1 cellular context compared by ENCODE assay signal in genomic region chr6:111572216-111572706, GRCh38.
TF ChIP-seq lines count a peak whose summit lies in the region.

No MANE protein-coding gene starts in this region.

TF ChIP-seq in HepG2, 621 proteins besides CTCF, POLR2A, EP300 and RAD21 (continued from another document and continues in another):
- no peak for TF ChIP-seq THAP7 (CRISPR knock-in tag; IDR thresholded peaks at IDR 0.05)
- peak; percentile 41; the same call in 1 of the 2 replicates for TF ChIP-seq ZBTB38 (CRISPR knock-in tag; IDR thresholded peaks at IDR 0.05)
- no peak for TF ChIP-seq ZNF672 (CRISPR knock-in tag; IDR thresholded peaks at IDR 0.05)
- no peak for TF ChIP-seq RBM22 (optimal IDR thresholded peaks at IDR 0.05; ENCODE audit: low read length)
- TF ChIP-seq YEATS4 (CRISPR knock-in tag; IDR thresholded peaks at IDR 0.05; ENCODE audit: borderline replicate concordance): no peak
- TF ChIP-seq NRL (CRISPR knock-in tag; IDR thresholded peaks at IDR 0.05; ENCODE audit: borderline replicate concordance): no peak
- TF ChIP-seq ZNF292 (CRISPR knock-in tag; IDR thresholded peaks at IDR 0.05; ENCODE audit: borderline replicate concordance, low read depth): peak; percentile 55; the same call in 1 of the 2 replicates
- no peak for TF ChIP-seq CBX2 (IDR thresholded peaks at IDR 0.05; ENCODE audit: low read depth, low read length)
- no peak for TF ChIP-seq CBX2 (CRISPR knock-in tag; IDR thresholded peaks at IDR 0.05; ENCODE audit: low read depth)
- no peak for TF ChIP-seq SRF (IDR thresholded peaks at IDR 0.05; ENCODE audit: low read depth, low read length)
- TF ChIP-seq, protein P1, sequence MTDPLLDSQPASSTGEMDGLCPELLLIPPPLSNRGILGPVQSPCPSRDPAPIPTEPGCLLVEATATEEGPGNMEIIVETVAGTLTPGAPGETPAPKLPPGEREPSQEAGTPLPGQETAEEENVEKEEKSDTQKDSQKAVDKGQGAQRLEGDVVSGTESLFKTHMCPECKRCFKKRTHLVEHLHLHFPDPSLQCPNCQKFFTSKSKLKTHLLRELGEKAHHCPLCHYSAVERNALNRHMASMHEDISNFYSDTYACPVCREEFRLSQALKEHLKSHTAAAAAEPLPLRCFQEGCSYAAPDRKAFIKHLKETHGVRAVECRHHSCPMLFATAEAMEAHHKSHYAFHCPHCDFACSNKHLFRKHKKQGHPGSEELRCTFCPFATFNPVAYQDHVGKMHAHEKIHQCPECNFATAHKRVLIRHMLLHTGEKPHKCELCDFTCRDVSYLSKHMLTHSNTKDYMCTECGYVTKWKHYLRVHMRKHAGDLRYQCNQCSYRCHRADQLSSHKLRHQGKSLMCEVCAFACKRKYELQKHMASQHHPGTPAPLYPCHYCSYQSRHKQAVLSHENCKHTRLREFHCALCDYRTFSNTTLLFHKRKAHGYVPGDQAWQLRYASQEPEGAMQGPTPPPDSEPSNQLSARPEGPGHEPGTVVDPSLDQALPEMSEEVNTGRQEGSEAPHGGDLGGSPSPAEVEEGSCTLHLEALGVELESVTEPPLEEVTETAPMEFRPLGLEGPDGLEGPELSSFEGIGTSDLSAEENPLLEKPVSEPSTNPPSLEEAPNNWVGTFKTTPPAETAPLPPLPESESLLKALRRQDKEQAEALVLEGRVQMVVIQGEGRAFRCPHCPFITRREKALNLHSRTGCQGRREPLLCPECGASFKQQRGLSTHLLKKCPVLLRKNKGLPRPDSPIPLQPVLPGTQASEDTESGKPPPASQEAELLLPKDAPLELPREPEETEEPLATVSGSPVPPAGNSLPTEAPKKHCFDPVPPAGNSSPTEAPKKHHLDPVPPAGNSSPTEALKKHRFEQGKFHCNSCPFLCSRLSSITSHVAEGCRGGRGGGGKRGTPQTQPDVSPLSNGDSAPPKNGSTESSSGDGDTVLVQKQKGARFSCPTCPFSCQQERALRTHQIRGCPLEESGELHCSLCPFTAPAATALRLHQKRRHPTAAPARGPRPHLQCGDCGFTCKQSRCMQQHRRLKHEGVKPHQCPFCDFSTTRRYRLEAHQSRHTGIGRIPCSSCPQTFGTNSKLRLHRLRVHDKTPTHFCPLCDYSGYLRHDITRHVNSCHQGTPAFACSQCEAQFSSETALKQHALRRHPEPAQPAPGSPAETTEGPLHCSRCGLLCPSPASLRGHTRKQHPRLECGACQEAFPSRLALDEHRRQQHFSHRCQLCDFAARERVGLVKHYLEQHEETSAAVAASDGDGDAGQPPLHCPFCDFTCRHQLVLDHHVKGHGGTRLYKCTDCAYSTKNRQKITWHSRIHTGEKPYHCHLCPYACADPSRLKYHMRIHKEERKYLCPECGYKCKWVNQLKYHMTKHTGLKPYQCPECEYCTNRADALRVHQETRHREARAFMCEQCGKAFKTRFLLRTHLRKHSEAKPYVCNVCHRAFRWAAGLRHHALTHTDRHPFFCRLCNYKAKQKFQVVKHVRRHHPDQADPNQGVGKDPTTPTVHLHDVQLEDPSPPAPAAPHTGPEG (CRISPR knock-in tag; IDR thresholded peaks at IDR 0.05): no peak
- TF ChIP-seq MTA3 (CRISPR knock-in tag; IDR thresholded peaks at IDR 0.05): no peak
- TF ChIP-seq RELA (CRISPR knock-in tag; IDR thresholded peaks at IDR 0.05): no peak
- no peak for TF ChIP-seq SNAPC2 (CRISPR knock-in tag; IDR thresholded peaks at IDR 0.05)
- TF ChIP-seq, protein P2, sequence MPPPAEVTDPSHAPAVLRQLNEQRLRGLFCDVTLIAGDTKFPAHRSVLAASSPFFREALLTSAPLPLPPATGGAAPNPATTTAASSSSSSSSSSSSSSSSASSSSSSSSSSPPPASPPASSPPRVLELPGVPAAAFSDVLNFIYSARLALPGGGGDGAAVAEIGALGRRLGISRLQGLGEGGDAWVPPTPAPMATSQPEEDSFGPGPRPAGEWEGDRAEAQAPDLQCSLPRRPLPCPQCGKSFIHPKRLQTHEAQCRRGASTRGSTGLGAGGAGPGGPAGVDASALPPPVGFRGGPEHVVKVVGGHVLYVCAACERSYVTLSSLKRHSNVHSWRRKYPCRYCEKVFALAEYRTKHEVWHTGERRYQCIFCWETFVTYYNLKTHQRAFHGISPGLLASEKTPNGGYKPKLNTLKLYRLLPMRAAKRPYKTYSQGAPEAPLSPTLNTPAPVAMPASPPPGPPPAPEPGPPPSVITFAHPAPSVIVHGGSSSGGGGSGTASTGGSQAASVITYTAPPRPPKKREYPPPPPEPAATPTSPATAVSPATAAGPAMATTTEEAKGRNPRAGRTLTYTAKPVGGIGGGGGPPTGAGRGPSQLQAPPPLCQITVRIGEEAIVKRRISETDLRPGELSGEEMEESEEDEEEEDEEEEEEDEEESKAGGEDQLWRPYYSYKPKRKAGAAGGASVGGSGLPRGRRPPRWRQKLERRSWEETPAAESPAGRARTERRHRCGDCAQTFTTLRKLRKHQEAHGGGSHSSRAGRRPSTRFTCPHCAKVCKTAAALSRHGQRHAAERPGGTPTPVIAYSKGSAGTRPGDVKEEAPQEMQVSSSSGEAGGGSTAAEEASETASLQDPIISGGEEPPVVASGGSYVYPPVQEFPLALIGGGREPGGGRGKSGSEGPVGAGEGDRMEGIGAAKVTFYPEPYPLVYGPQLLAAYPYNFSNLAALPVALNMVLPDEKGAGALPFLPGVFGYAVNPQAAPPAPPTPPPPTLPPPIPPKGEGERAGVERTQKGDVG (CRISPR knock-in tag; IDR thresholded peaks at IDR 0.05; ENCODE audit: borderline replicate concordance): no peak
- no peak for TF ChIP-seq ZFP41 (CRISPR knock-in tag; IDR thresholded peaks at IDR 0.05; ENCODE audit: borderline replicate concordance)
- no peak for TF ChIP-seq ZFP36 (IDR thresholded peaks at IDR 0.05; ENCODE audit: borderline replicate concordance, low read depth, low read length, partially characterized antibody)
- no peak for TF ChIP-seq MBNL3 (CRISPR knock-in tag; conservative IDR thresholded peaks at IDR 0.05)
- TF ChIP-seq KAT7 (CRISPR knock-in tag; IDR thresholded peaks at IDR 0.05; ENCODE audit: borderline replicate concordance): no peak
- TF ChIP-seq, protein P3, sequence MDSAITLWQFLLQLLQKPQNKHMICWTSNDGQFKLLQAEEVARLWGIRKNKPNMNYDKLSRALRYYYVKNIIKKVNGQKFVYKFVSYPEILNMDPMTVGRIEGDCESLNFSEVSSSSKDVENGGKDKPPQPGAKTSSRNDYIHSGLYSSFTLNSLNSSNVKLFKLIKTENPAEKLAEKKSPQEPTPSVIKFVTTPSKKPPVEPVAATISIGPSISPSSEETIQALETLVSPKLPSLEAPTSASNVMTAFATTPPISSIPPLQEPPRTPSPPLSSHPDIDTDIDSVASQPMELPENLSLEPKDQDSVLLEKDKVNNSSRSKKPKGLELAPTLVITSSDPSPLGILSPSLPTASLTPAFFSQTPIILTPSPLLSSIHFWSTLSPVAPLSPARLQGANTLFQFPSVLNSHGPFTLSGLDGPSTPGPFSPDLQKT (CRISPR knock-in tag; IDR thresholded peaks at IDR 0.05; ENCODE audit: borderline replicate concordance): no peak
- no peak for TF ChIP-seq SIN3A (IDR thresholded peaks at IDR 0.05; ENCODE audit: borderline replicate concordance, low read depth, low read length)
- TF ChIP-seq ZC3H13 (CRISPR knock-in tag; IDR thresholded peaks at IDR 0.05): no peak
- no peak for TF ChIP-seq TGIF2 (CRISPR knock-in tag; IDR thresholded peaks at IDR 0.05)
- no peak for TF ChIP-seq XBP1 (CRISPR knock-in tag; IDR thresholded peaks at IDR 0.05)
- TF ChIP-seq, protein P4, sequence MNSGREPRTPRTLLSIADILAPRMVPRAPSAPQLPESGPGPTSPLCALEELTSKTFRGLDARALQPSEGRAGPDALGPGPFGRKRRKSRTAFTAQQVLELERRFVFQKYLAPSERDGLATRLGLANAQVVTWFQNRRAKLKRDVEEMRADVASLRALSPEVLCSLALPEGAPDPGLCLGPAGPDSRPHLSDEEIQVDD (CRISPR knock-in tag; IDR thresholded peaks at IDR 0.05; ENCODE audit: borderline replicate concordance): no peak
- no peak for TF ChIP-seq DZIP1 (CRISPR knock-in tag; IDR thresholded peaks at IDR 0.05)
- TF ChIP-seq ARNT2 (CRISPR knock-in tag; IDR thresholded peaks at IDR 0.05; ENCODE audit: low read depth): no peak
- no peak for TF ChIP-seq ZNF816 (CRISPR knock-in tag; IDR thresholded peaks at IDR 0.05; ENCODE audit: borderline replicate concordance)
- no peak for TF ChIP-seq GABPB1 (CRISPR knock-in tag; IDR thresholded peaks at IDR 0.05)
- peak; percentile 95 for TF ChIP-seq SPEN (CRISPR knock-in tag; IDR thresholded peaks at IDR 0.05; ENCODE audit: low read depth)
- TF ChIP-seq, protein P5, sequence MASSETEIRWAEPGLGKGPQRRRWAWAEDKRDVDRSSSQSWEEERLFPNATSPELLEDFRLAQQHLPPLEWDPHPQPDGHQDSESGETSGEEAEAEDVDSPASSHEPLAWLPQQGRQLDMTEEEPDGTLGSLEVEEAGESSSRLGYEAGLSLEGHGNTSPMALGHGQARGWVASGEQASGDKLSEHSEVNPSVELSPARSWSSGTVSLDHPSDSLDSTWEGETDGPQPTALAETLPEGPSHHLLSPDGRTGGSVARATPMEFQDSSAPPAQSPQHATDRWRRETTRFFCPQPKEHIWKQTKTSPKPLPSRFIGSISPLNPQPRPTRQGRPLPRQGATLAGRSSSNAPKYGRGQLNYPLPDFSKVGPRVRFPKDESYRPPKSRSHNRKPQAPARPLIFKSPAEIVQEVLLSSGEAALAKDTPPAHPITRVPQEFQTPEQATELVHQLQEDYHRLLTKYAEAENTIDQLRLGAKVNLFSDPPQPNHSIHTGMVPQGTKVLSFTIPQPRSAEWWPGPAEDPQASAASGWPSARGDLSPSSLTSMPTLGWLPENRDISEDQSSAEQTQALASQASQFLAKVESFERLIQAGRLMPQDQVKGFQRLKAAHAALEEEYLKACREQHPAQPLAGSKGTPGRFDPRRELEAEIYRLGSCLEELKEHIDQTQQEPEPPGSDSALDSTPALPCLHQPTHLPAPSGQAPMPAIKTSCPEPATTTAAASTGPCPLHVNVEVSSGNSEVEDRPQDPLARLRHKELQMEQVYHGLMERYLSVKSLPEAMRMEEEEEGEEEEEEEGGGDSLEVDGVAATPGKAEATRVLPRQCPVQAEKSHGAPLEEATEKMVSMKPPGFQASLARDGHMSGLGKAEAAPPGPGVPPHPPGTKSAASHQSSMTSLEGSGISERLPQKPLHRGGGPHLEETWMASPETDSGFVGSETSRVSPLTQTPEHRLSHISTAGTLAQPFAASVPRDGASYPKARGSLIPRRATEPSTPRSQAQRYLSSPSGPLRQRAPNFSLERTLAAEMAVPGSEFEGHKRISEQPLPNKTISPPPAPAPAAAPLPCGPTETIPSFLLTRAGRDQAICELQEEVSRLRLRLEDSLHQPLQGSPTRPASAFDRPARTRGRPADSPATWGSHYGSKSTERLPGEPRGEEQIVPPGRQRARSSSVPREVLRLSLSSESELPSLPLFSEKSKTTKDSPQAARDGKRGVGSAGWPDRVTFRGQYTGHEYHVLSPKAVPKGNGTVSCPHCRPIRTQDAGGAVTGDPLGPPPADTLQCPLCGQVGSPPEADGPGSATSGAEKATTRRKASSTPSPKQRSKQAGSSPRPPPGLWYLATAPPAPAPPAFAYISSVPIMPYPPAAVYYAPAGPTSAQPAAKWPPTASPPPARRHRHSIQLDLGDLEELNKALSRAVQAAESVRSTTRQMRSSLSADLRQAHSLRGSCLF (CRISPR knock-in tag; IDR thresholded peaks at IDR 0.05; ENCODE audit: borderline replicate concordance): no peak
- TF ChIP-seq ZNF354B (CRISPR knock-in tag; IDR thresholded peaks at IDR 0.05): no peak
- TF ChIP-seq MLLT10 (CRISPR knock-in tag; IDR thresholded peaks at IDR 0.05): no peak
- TF ChIP-seq ZNF234 (CRISPR knock-in tag; conservative IDR thresholded peaks at IDR 0.05): no peak
- TF ChIP-seq NR3C1 (CRISPR knock-in tag; IDR thresholded peaks at IDR 0.05): no peak
- TF ChIP-seq, protein P6, sequence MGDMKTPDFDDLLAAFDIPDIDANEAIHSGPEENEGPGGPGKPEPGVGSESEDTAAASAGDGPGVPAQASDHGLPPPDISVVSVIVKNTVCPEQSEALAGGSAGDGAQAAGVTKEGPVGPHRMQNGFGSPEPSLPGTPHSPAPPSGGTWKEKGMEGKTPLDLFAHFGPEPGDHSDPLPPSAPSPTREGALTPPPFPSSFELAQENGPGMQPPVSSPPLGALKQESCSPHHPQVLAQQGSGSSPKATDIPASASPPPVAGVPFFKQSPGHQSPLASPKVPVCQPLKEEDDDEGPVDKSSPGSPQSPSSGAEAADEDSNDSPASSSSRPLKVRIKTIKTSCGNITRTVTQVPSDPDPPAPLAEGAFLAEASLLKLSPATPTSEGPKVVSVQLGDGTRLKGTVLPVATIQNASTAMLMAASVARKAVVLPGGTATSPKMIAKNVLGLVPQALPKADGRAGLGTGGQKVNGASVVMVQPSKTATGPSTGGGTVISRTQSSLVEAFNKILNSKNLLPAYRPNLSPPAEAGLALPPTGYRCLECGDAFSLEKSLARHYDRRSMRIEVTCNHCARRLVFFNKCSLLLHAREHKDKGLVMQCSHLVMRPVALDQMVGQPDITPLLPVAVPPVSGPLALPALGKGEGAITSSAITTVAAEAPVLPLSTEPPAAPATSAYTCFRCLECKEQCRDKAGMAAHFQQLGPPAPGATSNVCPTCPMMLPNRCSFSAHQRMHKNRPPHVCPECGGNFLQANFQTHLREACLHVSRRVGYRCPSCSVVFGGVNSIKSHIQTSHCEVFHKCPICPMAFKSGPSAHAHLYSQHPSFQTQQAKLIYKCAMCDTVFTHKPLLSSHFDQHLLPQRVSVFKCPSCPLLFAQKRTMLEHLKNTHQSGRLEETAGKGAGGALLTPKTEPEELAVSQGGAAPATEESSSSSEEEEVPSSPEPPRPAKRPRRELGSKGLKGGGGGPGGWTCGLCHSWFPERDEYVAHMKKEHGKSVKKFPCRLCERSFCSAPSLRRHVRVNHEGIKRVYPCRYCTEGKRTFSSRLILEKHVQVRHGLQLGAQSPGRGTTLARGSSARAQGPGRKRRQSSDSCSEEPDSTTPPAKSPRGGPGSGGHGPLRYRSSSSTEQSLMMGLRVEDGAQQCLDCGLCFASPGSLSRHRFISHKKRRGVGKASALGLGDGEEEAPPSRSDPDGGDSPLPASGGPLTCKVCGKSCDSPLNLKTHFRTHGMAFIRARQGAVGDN (CRISPR knock-in tag; IDR thresholded peaks at IDR 0.05): peak; percentile 51
